Comparison of ENCODE assay signal across 9 cellular contexts in genomic region chr20:32539063-32539816, GRCh38. TPM values are rescaled to one million over a fixed set of nuclear protein-coding genes. Genes with fewer than 3 reads are reported as not detected.
A peak's percentile ranks its signal among the peaks of the same experiment; 100 is the strongest.
DNase-seq lines count a peak whose midpoint lies in the region; ATAC-seq and TF ChIP-seq lines count a peak whose summit lies in the region.
"Had no signal": no experiment of that assay in that cellular context is flagged by ENCODE, and none has a peak within 500 bp of the region (broad histone marks: within the 10 kb centered on the region; RNA-seq: fewer than 3 reads in every experiment).

No MANE protein-coding gene starts in this region.

- H3K36me3 ChIP-seq in cardiac muscle cell (no peaks in the 10 kb centered on the region), liver (ENCODE audit: control insufficient read depth in 4 of 4, insufficient read depth in 3 of 4, low read depth in 1 of 4, low read length in 3 of 4) (no peaks in the 10 kb centered on the region), upper lobe of right lung (no peaks in the 10 kb centered on the region), HAP-1 (replicated peaks) (no peaks in the 10 kb centered on the region)

- no peak overlapping the region for H3K9ac ChIP-seq in liver (ENCODE audit: low read depth in 1 of 2, low read length in 2 of 2)

- no peaks in the 10 kb centered on the region for H3K27me3 Mint-ChIP-seq in activated CD8-positive, alpha-beta T cell treated with anti-CD3 and anti-CD28 coated beads for 36 hours

- no peak overlapping the region for H3K4me3 ChIP-seq in cardiac muscle cell
- H3K4me3 ChIP-seq in liver (ENCODE audit: low read depth in 1 of 3, low read length in 3 of 3), result no peak overlapping the region
- no peak overlapping the region for H3K4me3 ChIP-seq in upper lobe of right lung
- H3K4me3 ChIP-seq in HAP-1, result no peak overlapping the region
- H3K4me3 ChIP-seq: SK-N-MC had no signal

- H3K9me3 ChIP-seq in cardiac muscle cell (ENCODE audit: low read depth) (no peaks in the 10 kb centered on the region), liver (ENCODE audit: control insufficient read depth in 4 of 4, low read length in 3 of 4) (no peaks in the 10 kb centered on the region), upper lobe of right lung (no peaks in the 10 kb centered on the region), HAP-1 (no peaks in the 10 kb centered on the region)

- H3K27ac ChIP-seq in cardiac muscle cell (peak overlapping the region; percentile 80), liver (ENCODE audit: low read depth in 1 of 2, low read length in 2 of 2) (peak overlapping the region; percentile 3 to 25), upper lobe of right lung (peak overlapping the region; percentile 60)
- H3K27ac ChIP-seq: SK-N-MC had no signal

- peak overlapping the region; percentile 98 for H3K27ac Mint-ChIP-seq in activated CD8-positive, alpha-beta T cell treated with anti-CD3 and anti-CD28 coated beads for 36 hours

- TF ChIP-seq RAD21 in liver (IDR thresholded peaks at IDR 0.05), result no peak

- CTCF ChIA-PET in activated CD8-positive, alpha-beta T cell treated with anti-CD3 and anti-CD28 coated beads for 36 hours (lab: Charles Lee), result interaction anchor here (0.6 to 4.7 kb wide), 9 partner anchors 9 to 114 kb away, joined by 3 to 24 read pairs (median 6); no protein-coding TSS in a partner anchor

- H3K36me3 Mint-ChIP-seq in activated CD8-positive, alpha-beta T cell treated with anti-CD3 and anti-CD28 coated beads for 36 hours (ENCODE audit: low read depth), result peaks cover 12% of the 10 kb centered on the region

- H3K27me3 ChIP-seq in cardiac muscle cell, result no peaks in the 10 kb centered on the region
- no peaks in the 10 kb centered on the region for H3K27me3 ChIP-seq in liver (ENCODE audit: control insufficient read depth in 4 of 4, insufficient read depth in 4 of 4, low read length in 3 of 4)
- no peaks in the 10 kb centered on the region for H3K27me3 ChIP-seq in upper lobe of right lung
- no peaks in the 10 kb centered on the region for H3K27me3 ChIP-seq in HAP-1 (ENCODE audit: low read depth)

- DNase-seq in cardiac muscle cell (ENCODE audit: low read depth in 1 of 2, low spot score in 1 of 2), result no peak
- no peak for DNase-seq in Right ventricle myocardium inferior (ENCODE audit: missing footprints)
- peak; percentile 53 for DNase-seq in activated CD8-positive, alpha-beta T cell treated with anti-CD3 and anti-CD28 coated beads for 36 hours
- no peak for DNase-seq in upper lobe of right lung
- DNase-seq in SW480 (ENCODE audit: low spot score), result no peak
- DNase-seq in NCI-H2196 treated with DMSO at 0.1 percent for 48 hours (lab: John Stamatoyannopoulos, UW; ENCODE audit: unreplicated experiment), result no peak
- DNase-seq in HAP-1 (ENCODE audit: low spot score in 2 of 2), result no peak

- H3K4me1 ChIP-seq in cardiac muscle cell (ENCODE audit: low read depth), result peaks cover 47% of the 10 kb centered on the region
- peaks cover 0 to 21% (median 8%) of the 10 kb centered on the region in 4 donors for H3K4me1 ChIP-seq in liver (ENCODE audit: control insufficient read depth in 4 of 4, insufficient read depth in 4 of 4, low read length in 3 of 4)
- H3K4me1 ChIP-seq in upper lobe of right lung, result peaks cover 28% of the 10 kb centered on the region
- H3K4me1 ChIP-seq in HAP-1, result peaks cover 12% of the 10 kb centered on the region

- in situ Hi-C loops in HAP-1 (cut with MboI; ENCODE audit: low sequenced_read_pairs), result no loop called here

- intact Hi-C loops in Right ventricle myocardium inferior (cut with DNase I), result no loop called here
- intact Hi-C loops in activated CD8-positive, alpha-beta T cell treated with anti-CD3 and anti-CD28 coated beads for 36 hours (cut with micrococcal nuclease), result no loop called here
- intact Hi-C loops in upper lobe of right lung (cut with DNase I), result no loop called here

- POLR2A ChIA-PET in activated CD8-positive, alpha-beta T cell treated with anti-CD3 and anti-CD28 coated beads for 36 hours (lab: Charles Lee), result interaction anchor here (0.9 to 7.3 kb wide), 14 partner anchors 12 to 114 kb away, joined by 3 to 90 read pairs (median 6); no protein-coding TSS in a partner anchor

- TF ChIP-seq CTCF in cardiac muscle cell (IDR thresholded peaks at IDR 0.05; ENCODE audit: low read depth, low read length) (no peak), liver (IDR thresholded peaks at IDR 0.05; ENCODE audit: low read depth, low read length, missing input control) (no peak), upper lobe of right lung (IDR thresholded peaks at IDR 0.05) (no peak)
- TF ChIP-seq CTCF in activated CD8-positive, alpha-beta T cell treated with anti-CD3 and anti-CD28 coated beads for 36 hours (IDR thresholded peaks at IDR 0.05), result no peak

- WGBS in liver, result 65% methylated on average over 12 of the region's 12 CpGs

- ATAC-seq in Right ventricle myocardium inferior (no peak), upper lobe of right lung (no peak)
- ATAC-seq in activated CD8-positive, alpha-beta T cell treated with anti-CD3 and anti-CD28 coated beads for 36 hours, result no peak

- H3K9me3 Mint-ChIP-seq in activated CD8-positive, alpha-beta T cell treated with anti-CD3 and anti-CD28 coated beads for 36 hours, result no peaks in the 10 kb centered on the region

- H3K4me3 Mint-ChIP-seq in activated CD8-positive, alpha-beta T cell treated with anti-CD3 and anti-CD28 coated beads for 36 hours, result peak overlapping the region; percentile 67

- peaks cover 76% of the 10 kb centered on the region for H3K4me1 Mint-ChIP-seq in activated CD8-positive, alpha-beta T cell treated with anti-CD3 and anti-CD28 coated beads for 36 hours (ENCODE audit: low read depth)

TF ChIP-seq in liver, 16 proteins besides CTCF, POLR2A, EP300 and RAD21:
- no peak for TF ChIP-seq RXRA (IDR thresholded peaks at IDR 0.05)
- TF ChIP-seq NR2F2 (IDR thresholded peaks at IDR 0.05), result peak; percentile 6

RNA-seq across cellular contexts. Expression of gene NOL4L, which starts 45.9 kb away (rescaled TPM):
- total RNA-seq in cardiac muscle cell (34.9 and 42.9 TPM in 2 replicates), Right ventricle myocardium inferior (4.3 TPM), liver (1 to 10 TPM; 2.2 to 6.8 TPM), upper lobe of right lung (19.7 TPM)
- polyA plus RNA-seq in cardiac muscle cell (24.6 and 29.9 TPM in 2 replicates), liver (1 to 10 TPM; 3.1 to 5.4 TPM)
- total RNA-seq in activated CD8-positive, alpha-beta T cell treated with anti-CD3 and anti-CD28 coated beads for 36 hours, result 10 to 100 TPM; 23.3 to 23.9 TPM

Comparison
In these comparisons a context has a peak if more than half of its experiments do, and no peak if none do; other contexts are left out.
1. H3K27ac ChIP-seq: peak in every context shown above with its lines; median percentile 80 in cardiac muscle cell; 60 in upper lobe of right lung; 14 in liver.